In genomic region chr1:8878448-8879347, GRCh38 we compare ENCODE assay signal across 1 cellular context.
A peak's percentile ranks its signal among the peaks of the same experiment; 100 is the strongest.
TF ChIP-seq lines count a peak whose summit lies in the region.

Gene ENO1, minus strand, starts transcription at chr1:8878686. Its CDS starts 3,778 bp downstream, at chr1:8874908.

TF ChIP-seq in HEK293, 187 proteins besides CTCF, POLR2A, EP300 and RAD21 (continued from another document):
- TF ChIP-seq, protein P1, sequence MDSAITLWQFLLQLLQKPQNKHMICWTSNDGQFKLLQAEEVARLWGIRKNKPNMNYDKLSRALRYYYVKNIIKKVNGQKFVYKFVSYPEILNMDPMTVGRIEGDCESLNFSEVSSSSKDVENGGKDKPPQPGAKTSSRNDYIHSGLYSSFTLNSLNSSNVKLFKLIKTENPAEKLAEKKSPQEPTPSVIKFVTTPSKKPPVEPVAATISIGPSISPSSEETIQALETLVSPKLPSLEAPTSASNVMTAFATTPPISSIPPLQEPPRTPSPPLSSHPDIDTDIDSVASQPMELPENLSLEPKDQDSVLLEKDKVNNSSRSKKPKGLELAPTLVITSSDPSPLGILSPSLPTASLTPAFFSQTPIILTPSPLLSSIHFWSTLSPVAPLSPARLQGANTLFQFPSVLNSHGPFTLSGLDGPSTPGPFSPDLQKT (IDR thresholded peaks at IDR 0.05; ENCODE audit: borderline replicate concordance, low read depth, low read length) = peak; percentile 38; the same call in 1 of the 2 replicates
- TF ChIP-seq FEZF1 (tag by site-specific recombination; IDR thresholded peaks at IDR 0.05) (no peak), GLIS2 (tag by site-specific recombination; IDR thresholded peaks at IDR 0.05) (peak; percentile 98), SETDB1 (IDR thresholded peaks at IDR 0.05; ENCODE audit: insufficient read length, low read length) (peak; percentile 61), ZNF157 (tag by site-specific recombination; IDR thresholded peaks at IDR 0.05) (no peak), ZNF449 (tag by site-specific recombination; IDR thresholded peaks at IDR 0.05) (no peak), GLI4 (tag by site-specific recombination; IDR thresholded peaks at IDR 0.05) (0 out of 2 replicates have a peak, but pooled peaks have one; percentile 22), GLIS1 (tag by site-specific recombination; IDR thresholded peaks at IDR 0.05) (peak; percentile 90), ZNF501 (tag by site-specific recombination; IDR thresholded peaks at IDR 0.05) (peak; percentile 78; the same call in 1 of the 2 replicates), ZEB2 (tag by site-specific recombination; IDR thresholded peaks at IDR 0.05) (no peak; the same call in none of the 2 replicates), ZBTB21 (tag by site-specific recombination; IDR thresholded peaks at IDR 0.05) (peak; percentile 37; the same call in 1 of the 2 replicates), EGR2 (tag by site-specific recombination; IDR thresholded peaks at IDR 0.05; ENCODE audit: low read depth) (peak; percentile 89), ZNF341 (tag by site-specific recombination; IDR thresholded peaks at IDR 0.05; ENCODE audit: low read depth) (peak; percentile 67), ZNF600 (tag by site-specific recombination; IDR thresholded peaks at IDR 0.05) (peak; percentile 57), ZFP69B (tag by site-specific recombination; IDR thresholded peaks at IDR 0.05) (peak; percentile 95), ZNF701 (tag by site-specific recombination; IDR thresholded peaks at IDR 0.05) (no peak), ZSCAN16 (tag by site-specific recombination; IDR thresholded peaks at IDR 0.05) (no peak), ZBTB20 (tag by site-specific recombination; IDR thresholded peaks at IDR 0.05) (peak; percentile 99), ZNF629 (tag by site-specific recombination; IDR thresholded peaks at IDR 0.05) (peak; percentile 80), OSR2 (tag by site-specific recombination; IDR thresholded peaks at IDR 0.05) (peak; percentile 46; the same call in 1 of the 2 replicates), ZFP37 (tag by site-specific recombination; IDR thresholded peaks at IDR 0.05) (peak; percentile 66; the same call in 1 of the 2 replicates), ZBTB8A (tag by site-specific recombination; IDR thresholded peaks at IDR 0.05) (peak; percentile 91), ZNF169 (tag by site-specific recombination; IDR thresholded peaks at IDR 0.05) (no peak), ZFHX2 (tag by site-specific recombination; conservative IDR thresholded peaks at IDR 0.05) (peak; percentile 92), KLF7 (tag by site-specific recombination; IDR thresholded peaks at IDR 0.05; ENCODE audit: borderline replicate concordance) (peak; percentile 13; the same call in 1 of the 2 replicates), GFI1B (tag by site-specific recombination; IDR thresholded peaks at IDR 0.05) (peak; percentile 20; the same call in 1 of the 2 replicates), BCL11A (tag by site-specific recombination; IDR thresholded peaks at IDR 0.05; ENCODE audit: low read depth) (peak; percentile 76), SP2 (tag by site-specific recombination; IDR thresholded peaks at IDR 0.05) (peak; percentile 99), HOXD13 (CRISPR knock-in tag; IDR thresholded peaks at IDR 0.05; ENCODE audit: borderline replicate concordance) (no peak; the same call in 1 of the 2 replicates), ZNF324 (tag by site-specific recombination; IDR thresholded peaks at IDR 0.05) (peak; percentile 70; the same call in 1 of the 2 replicates), ZNF658 (tag by site-specific recombination; IDR thresholded peaks at IDR 0.05) (no peak), ZNF843 (tag by site-specific recombination; IDR thresholded peaks at IDR 0.05) (peak; percentile 48; the same call in 1 of the 2 replicates), ZNF785 (tag by site-specific recombination; IDR thresholded peaks at IDR 0.05) (peak; percentile 51; the same call in 1 of the 2 replicates), ZIC2 (tag by site-specific recombination; IDR thresholded peaks at IDR 0.05) (peak; percentile 52), ZNF404 (tag by site-specific recombination; IDR thresholded peaks at IDR 0.05) (no peak), ZNF529 (tag by site-specific recombination; IDR thresholded peaks at IDR 0.05; ENCODE audit: insufficient replicate concordance) (no peak), ZNF792 (tag by site-specific recombination; IDR thresholded peaks at IDR 0.05) (no peak), ZNF521 (tag by site-specific recombination; IDR thresholded peaks at IDR 0.05) (no peak), ZNF561 (tag by site-specific recombination; IDR thresholded peaks at IDR 0.05; ENCODE audit: borderline replicate concordance) (peak; percentile 90), KLF1 (tag by site-specific recombination; IDR thresholded peaks at IDR 0.05) (peak; percentile 81), ZBTB1 (tag by site-specific recombination; IDR thresholded peaks at IDR 0.05) (peak; percentile 98), WT1 (tag by site-specific recombination; IDR thresholded peaks at IDR 0.05) (peak; percentile 65), SCRT1 (tag by site-specific recombination; IDR thresholded peaks at IDR 0.05; ENCODE audit: borderline replicate concordance) (no peak), ZBTB48 (tag by site-specific recombination; IDR thresholded peaks at IDR 0.05) (no peak), ZNF335 (tag by site-specific recombination; conservative IDR thresholded peaks at IDR 0.05) (peak; percentile 65; the same call in 1 of the 2 replicates), ZSCAN23 (tag by site-specific recombination; IDR thresholded peaks at IDR 0.05) (0 out of 2 replicates have a peak, but pooled peaks have one; percentile 21), ZNF677 (tag by site-specific recombination; IDR thresholded peaks at IDR 0.05) (0 out of 2 replicates have a peak, but pooled peaks have one; percentile 9), KLF10 (tag by site-specific recombination; IDR thresholded peaks at IDR 0.05) (peak; percentile 99)
- TF ChIP-seq, protein P2, sequence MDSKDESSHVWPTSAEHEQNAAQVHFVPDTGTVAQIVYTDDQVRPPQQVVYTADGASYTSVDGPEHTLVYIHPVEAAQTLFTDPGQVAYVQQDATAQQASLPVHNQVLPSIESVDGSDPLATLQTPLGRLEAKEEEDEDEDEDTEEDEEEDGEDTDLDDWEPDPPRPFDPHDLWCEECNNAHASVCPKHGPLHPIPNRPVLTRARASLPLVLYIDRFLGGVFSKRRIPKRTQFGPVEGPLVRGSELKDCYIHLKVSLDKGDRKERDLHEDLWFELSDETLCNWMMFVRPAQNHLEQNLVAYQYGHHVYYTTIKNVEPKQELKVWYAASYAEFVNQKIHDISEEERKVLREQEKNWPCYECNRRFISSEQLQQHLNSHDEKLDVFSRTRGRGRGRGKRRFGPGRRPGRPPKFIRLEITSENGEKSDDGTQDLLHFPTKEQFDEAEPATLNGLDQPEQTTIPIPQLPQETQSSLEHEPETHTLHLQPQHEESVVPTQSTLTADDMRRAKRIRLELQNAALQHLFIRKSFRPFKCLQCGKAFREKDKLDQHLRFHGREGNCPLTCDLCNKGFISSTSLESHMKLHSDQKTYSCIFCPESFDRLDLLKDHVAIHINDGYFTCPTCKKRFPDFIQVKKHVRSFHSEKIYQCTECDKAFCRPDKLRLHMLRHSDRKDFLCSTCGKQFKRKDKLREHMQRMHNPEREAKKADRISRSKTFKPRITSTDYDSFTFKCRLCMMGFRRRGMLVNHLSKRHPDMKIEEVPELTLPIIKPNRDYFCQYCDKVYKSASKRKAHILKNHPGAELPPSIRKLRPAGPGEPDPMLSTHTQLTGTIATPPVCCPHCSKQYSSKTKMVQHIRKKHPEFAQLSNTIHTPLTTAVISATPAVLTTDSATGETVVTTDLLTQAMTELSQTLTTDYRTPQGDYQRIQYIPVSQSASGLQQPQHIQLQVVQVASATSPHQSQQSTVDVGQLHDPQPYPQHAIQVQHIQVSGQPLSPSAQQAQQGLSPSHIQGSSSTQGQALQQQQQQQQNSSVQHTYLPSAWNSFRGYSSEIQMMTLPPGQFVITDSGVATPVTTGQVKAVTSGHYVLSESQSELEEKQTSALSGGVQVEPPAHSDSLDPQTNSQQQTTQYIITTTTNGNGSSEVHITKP (tag by site-specific recombination; IDR thresholded peaks at IDR 0.05) = peak; percentile 92
- TF ChIP-seq, protein P3, sequence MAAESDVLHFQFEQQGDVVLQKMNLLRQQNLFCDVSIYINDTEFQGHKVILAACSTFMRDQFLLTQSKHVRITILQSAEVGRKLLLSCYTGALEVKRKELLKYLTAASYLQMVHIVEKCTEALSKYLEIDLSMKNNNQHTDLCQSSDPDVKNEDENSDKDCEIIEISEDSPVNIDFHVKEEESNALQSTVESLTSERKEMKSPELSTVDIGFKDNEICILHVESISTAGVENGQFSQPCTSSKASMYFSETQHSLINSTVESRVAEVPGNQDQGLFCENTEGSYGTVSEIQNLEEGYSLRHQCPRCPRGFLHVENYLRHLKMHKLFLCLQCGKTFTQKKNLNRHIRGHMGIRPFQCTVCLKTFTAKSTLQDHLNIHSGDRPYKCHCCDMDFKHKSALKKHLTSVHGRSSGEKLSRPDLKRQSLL (tag by site-specific recombination; IDR thresholded peaks at IDR 0.05) = peak; percentile 40; the same call in 1 of the 2 replicates
- TF ChIP-seq, protein P4, sequence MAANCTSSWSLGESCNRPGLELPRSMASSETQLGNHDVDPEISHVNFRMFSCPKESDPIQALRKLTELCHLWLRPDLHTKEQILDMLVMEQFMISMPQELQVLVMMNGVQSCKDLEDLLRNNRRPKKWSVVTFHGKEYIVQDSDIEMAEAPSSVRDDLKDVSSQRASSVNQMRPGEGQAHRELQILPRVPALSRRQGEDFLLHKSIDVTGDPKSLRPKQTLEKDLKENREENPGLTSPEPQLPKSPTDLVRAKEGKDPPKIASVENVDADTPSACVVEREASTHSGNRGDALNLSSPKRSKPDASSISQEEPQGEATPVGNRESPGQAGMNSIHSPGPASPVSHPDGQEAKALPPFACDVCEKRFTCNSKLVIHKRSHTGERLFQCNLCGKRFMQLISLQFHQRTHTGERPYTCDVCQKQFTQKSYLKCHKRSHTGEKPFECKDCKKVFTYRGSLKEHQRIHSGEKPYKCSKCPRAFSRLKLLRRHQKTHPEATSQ (tag by site-specific recombination; IDR thresholded peaks at IDR 0.05) = peak; percentile 78; the same call in 1 of the 2 replicates
- TF ChIP-seq, protein P5, sequence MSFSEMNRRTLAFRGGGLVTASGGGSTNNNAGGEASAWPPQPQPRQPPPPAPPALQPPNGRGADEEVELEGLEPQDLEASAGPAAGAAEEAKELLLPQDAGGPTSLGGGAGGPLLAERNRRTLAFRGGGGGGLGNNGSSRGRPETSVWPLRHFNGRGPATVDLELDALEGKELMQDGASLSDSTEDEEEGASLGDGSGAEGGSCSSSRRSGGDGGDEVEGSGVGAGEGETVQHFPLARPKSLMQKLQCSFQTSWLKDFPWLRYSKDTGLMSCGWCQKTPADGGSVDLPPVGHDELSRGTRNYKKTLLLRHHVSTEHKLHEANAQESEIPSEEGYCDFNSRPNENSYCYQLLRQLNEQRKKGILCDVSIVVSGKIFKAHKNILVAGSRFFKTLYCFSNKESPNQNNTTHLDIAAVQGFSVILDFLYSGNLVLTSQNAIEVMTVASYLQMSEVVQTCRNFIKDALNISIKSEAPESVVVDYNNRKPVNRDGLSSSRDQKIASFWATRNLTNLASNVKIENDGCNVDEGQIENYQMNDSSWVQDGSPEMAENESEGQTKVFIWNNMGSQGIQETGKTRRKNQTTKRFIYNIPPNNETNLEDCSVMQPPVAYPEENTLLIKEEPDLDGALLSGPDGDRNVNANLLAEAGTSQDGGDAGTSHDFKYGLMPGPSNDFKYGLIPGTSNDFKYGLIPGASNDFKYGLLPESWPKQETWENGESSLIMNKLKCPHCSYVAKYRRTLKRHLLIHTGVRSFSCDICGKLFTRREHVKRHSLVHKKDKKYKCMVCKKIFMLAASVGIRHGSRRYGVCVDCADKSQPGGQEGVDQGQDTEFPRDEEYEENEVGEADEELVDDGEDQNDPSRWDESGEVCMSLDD (tag by site-specific recombination; IDR thresholded peaks at IDR 0.05) = peak; percentile 100
